ENCODE assay signal across 24 cellular contexts in genomic region chr12:115191342-115191741, GRCh38.
"Had no signal": no experiment of that assay in that cellular context is flagged by ENCODE, and none has a peak within 500 bp of the region (broad histone marks: within the 10 kb centered on the region; RNA-seq: fewer than 3 reads in every experiment).

No MANE protein-coding gene starts in this region.

- H3K27ac Mint-ChIP-seq: activated CD8-positive, alpha-beta T cell treated with anti-CD3 and anti-CD28 coated beads, Interleukin-2, amount 10 ng/mL, durations not matched to agents 7 days and 5 days; activated naive CD4-positive, alpha-beta T cell treated with anti-CD3 and anti-CD28 coated beads, Interleukin-2, amount 50 U/mL, for 72 hours; activated naive CD8-positive, alpha-beta T cell treated with anti-CD3 and anti-CD28 coated beads, Interleukin-2, amount 50 U/mL, for 24 hours; brain; T-helper 17 cell; WTC11 had no signal

- DNase-seq: activated CD4-positive, alpha-beta T cell treated with anti-CD3 and anti-CD28 coated beads for 48 hours; activated CD4-positive, alpha-beta T cell treated with anti-CD3 and anti-CD28 coated beads, Interleukin-2, amount 50 U/mL, for 4 hours; activated CD4-positive, CD25-positive, alpha-beta regulatory T cell treated with anti-CD3 and anti-CD28 coated beads, Interleukin-2, amount 50 U/mL, for 72 hours; activated CD8-positive, alpha-beta T cell treated with anti-CD3 and anti-CD28 coated beads, Interleukin-2, amount 10 ng/mL, durations not matched to agents 7 days and 5 days; activated effector memory CD4-positive, alpha-beta T cell treated with anti-CD3 and anti-CD28 coated beads, Interleukin-2, amount 50 U/mL, for 16 hours; activated naive CD4-positive, alpha-beta T cell treated with Interleukin-2 at 50 U/mL for 16 hours; activated naive CD8-positive, alpha-beta T cell treated with anti-CD3 and anti-CD28 coated beads, Interleukin-2, amount 50 U/mL, for 24 hours; activated T-cell treated with anti-CD3 and anti-CD28 coated beads, Interleukin-2, amount 50 U/mL, for 4 hours; amygdala; Karpas-422; NCI-H1048; NCI-H146; NCI-H187 treated with DMSO at 0.1 percent for 48 hours; NCI-H2081 treated with DMSO at 0.1 percent for 48 hours; NCI-H446; NCI-H524; PC-3; SHP77 treated with DMSO at 0.1 percent for 48 hours; T-helper 17 cell; T-helper 9 cell had no signal

- ATAC-seq: activated CD8-positive, alpha-beta T cell treated with anti-CD3 and anti-CD28 coated beads, Interleukin-2, amount 10 ng/mL, durations not matched to agents 7 days and 5 days; activated naive CD4-positive, alpha-beta T cell treated with anti-CD3 and anti-CD28 coated beads, Interleukin-2, amount 50 U/mL, for 72 hours; activated naive CD8-positive, alpha-beta T cell treated with anti-CD3 and anti-CD28 coated beads, Interleukin-2, amount 50 U/mL, for 24 hours; activated T-cell treated with anti-CD3 and anti-CD28 coated beads, Interleukin-2, amount 50 U/mL, for 4 hours; PC-3; T-helper 17 cell; WTC11 had no signal

- H3K4me3 Mint-ChIP-seq: activated CD8-positive, alpha-beta T cell treated with anti-CD3 and anti-CD28 coated beads, Interleukin-2, amount 10 ng/mL, durations not matched to agents 7 days and 5 days; activated naive CD8-positive, alpha-beta T cell treated with anti-CD3 and anti-CD28 coated beads, Interleukin-2, amount 50 U/mL, for 24 hours; activated T-cell treated with anti-CD3 and anti-CD28 coated beads, Interleukin-2, amount 50 U/mL, for 4 hours; brain; central memory CD8-positive, alpha-beta T cell; T-helper 17 cell; WTC11 had no signal

- H3K36me3 Mint-ChIP-seq: activated naive CD4-positive, alpha-beta T cell treated with anti-CD3 and anti-CD28 coated beads, Interleukin-2, amount 50 U/mL, for 72 hours; brain; WTC11 had no signal

- H3K4me1 Mint-ChIP-seq: activated naive CD8-positive, alpha-beta T cell treated with anti-CD3 and anti-CD28 coated beads, Interleukin-2, amount 50 U/mL, for 24 hours; central memory CD8-positive, alpha-beta T cell; T-helper 17 cell had no signal

- H3K27me3 Mint-ChIP-seq: activated naive CD8-positive, alpha-beta T cell treated with anti-CD3 and anti-CD28 coated beads, Interleukin-2, amount 50 U/mL, for 24 hours; central memory CD8-positive, alpha-beta T cell; T-helper 17 cell had no signal
